ENCODE assay signal across 1 cellular context in genomic region chr2:142975239-142975638, GRCh38.
TF ChIP-seq lines count a peak whose summit lies in the region.

No MANE protein-coding gene starts in this region.

TF ChIP-seq in H1, 55 proteins besides CTCF, POLR2A, EP300 and RAD21:
- TF ChIP-seq RNF2 (IDR thresholded peaks at IDR 0.05; ENCODE audit: borderline replicate concordance, low read depth, low read length, missing control alignments, poor library complexity, severe bottlenecking) (no peak), JUND (IDR thresholded peaks at IDR 0.05; ENCODE audit: low read length) (no peak), SIRT6 (IDR thresholded peaks at IDR 0.05; ENCODE audit: low read length) (no peak), YY1 (IDR thresholded peaks at IDR 0.05; ENCODE audit: low read depth, low read length) (no peak), EZH2 (IDR thresholded peaks at IDR 0.05; ENCODE audit: low read depth, low read length, severe bottlenecking) (no peak), TCF12 (IDR thresholded peaks at IDR 0.05; ENCODE audit: low read depth, low read length) (no peak), CEBPB (IDR thresholded peaks at IDR 0.05; ENCODE audit: low read depth, low read length) (no peak), BACH1 (IDR thresholded peaks at IDR 0.05; ENCODE audit: low read length) (no peak), SRF (IDR thresholded peaks at IDR 0.05; ENCODE audit: low read depth, low read length) (no peak), SP4 (IDR thresholded peaks at IDR 0.05; ENCODE audit: low read length) (no peak), MAFK (IDR thresholded peaks at IDR 0.05; ENCODE audit: low read depth, low read length) (no peak), BCL11A (IDR thresholded peaks at IDR 0.05; ENCODE audit: low read depth in 2 of 2, low read length in 2 of 2) (no peak), KDM4A (IDR thresholded peaks at IDR 0.05; ENCODE audit: low read depth, low read length, severe bottlenecking) (no peak)
